In genomic region chr1:5943373-5944068, GRCh38 we compare ENCODE assay signal across 19 cellular contexts.
"Had no signal": no experiment of that assay in that cellular context is flagged by ENCODE, and none has a peak within 500 bp of the region (broad histone marks: within the 10 kb centered on the region; RNA-seq: fewer than 3 reads in every experiment).

No MANE protein-coding gene starts in this region.

- H3K27me3 Mint-ChIP-seq: activated CD8-positive, alpha-beta T cell treated with anti-CD3 and anti-CD28 coated beads for 36 hours; activated naive CD4-positive, alpha-beta T cell treated with anti-CD3 and anti-CD28 coated beads, Interleukin-2, amount 50 U/mL, for 24 hours; naive thymus-derived CD8-positive, alpha-beta T cell; stimulated activated naive CD8-positive, alpha-beta T cell treated with anti-CD3 and anti-CD28 coated beads, Interleukin-15, Interleukin-2, amounts not matched to agents 100 ng/mL and 50 ng/mL, for 24 hours had no signal

- H3K4me1 Mint-ChIP-seq: activated naive CD4-positive, alpha-beta T cell treated with anti-CD3 and anti-CD28 coated beads, Interleukin-2, amount 50 U/mL, for 24 hours; naive thymus-derived CD8-positive, alpha-beta T cell had no signal

- ATAC-seq: activated CD8-positive, alpha-beta T cell treated with anti-CD3 and anti-CD28 coated beads for 36 hours; foreskin keratinocyte; mucosa of descending colon; naive thymus-derived CD8-positive, alpha-beta T cell had no signal

- DNase-seq: activated CD4-positive, alpha-beta T cell treated with anti-CD3 and anti-CD28 coated beads for 1 hour; activated CD8-positive, alpha-beta T cell treated with anti-CD3 and anti-CD28 coated beads for 36 hours; activated effector memory CD4-positive, alpha-beta T cell treated with Interleukin-2 at 50 U/mL for 16 hours; activated T-cell treated with anti-CD3 and anti-CD28 coated beads for 4 hours; amniotic stem cell; brain microvascular endothelial cell; esophagus squamous epithelium; foreskin keratinocyte; left cardiac atrium; mucosa of descending colon; naive thymus-derived CD8-positive, alpha-beta T cell; nucleus accumbens; sigmoid colon; stimulated activated CD4-positive, alpha-beta T cell treated with anti-CD3 and anti-CD28 coated beads, Interleukin-12 subunit alpha, Interleukin-12 subunit beta, amount 100 ng/mL, for 4 hours; stimulated activated CD4-positive, alpha-beta T cell treated with anti-CD3 and anti-CD28 coated beads, Interleukin-2, amount 100 ng/mL, for 48 hours had no signal

- H3K36me3 ChIP-seq: brain microvascular endothelial cell, prostate gland had no signal

- H3K27me3 ChIP-seq: brain microvascular endothelial cell, esophagus squamous epithelium, foreskin keratinocyte, sigmoid colon had no signal

- H3K4me1 ChIP-seq: prostate gland, sigmoid colon had no signal

- H3K27ac ChIP-seq: brain microvascular endothelial cell, esophagus squamous epithelium, foreskin keratinocyte, prostate gland, sigmoid colon had no signal

- H3K4me3 ChIP-seq: esophagus squamous epithelium, mucosa of descending colon, prostate gland, sigmoid colon had no signal

- H3K27ac Mint-ChIP-seq: activated CD8-positive, alpha-beta T cell treated with anti-CD3 and anti-CD28 coated beads for 36 hours; activated naive CD4-positive, alpha-beta T cell treated with anti-CD3 and anti-CD28 coated beads, Interleukin-2, amount 50 U/mL, for 24 hours; stimulated activated naive CD8-positive, alpha-beta T cell treated with anti-CD3 and anti-CD28 coated beads, Interleukin-15, Interleukin-2, amounts not matched to agents 100 ng/mL and 50 ng/mL, for 24 hours; T-helper 2 cell treated with Interferon-gamma antibody and Interleukin-4, amounts not matched to agents 5 μg/mL and 100 μg/mL, for 36 hours had no signal

- H3K4me3 Mint-ChIP-seq: activated CD8-positive, alpha-beta T cell treated with anti-CD3 and anti-CD28 coated beads for 36 hours; activated naive CD4-positive, alpha-beta T cell treated with anti-CD3 and anti-CD28 coated beads, Interleukin-2, amount 50 U/mL, for 24 hours; naive thymus-derived CD8-positive, alpha-beta T cell; stimulated activated naive CD8-positive, alpha-beta T cell treated with anti-CD3 and anti-CD28 coated beads, Interleukin-15, Interleukin-2, amounts not matched to agents 100 ng/mL and 50 ng/mL, for 24 hours; T-helper 2 cell treated with Interferon-gamma antibody and Interleukin-4, amounts not matched to agents 5 μg/mL and 100 μg/mL, for 36 hours had no signal

- H3K9me3 ChIP-seq: esophagus squamous epithelium, mucosa of descending colon, prostate gland, sigmoid colon had no signal

- H3K9me3 Mint-ChIP-seq: activated CD8-positive, alpha-beta T cell treated with anti-CD3 and anti-CD28 coated beads for 36 hours; activated naive CD4-positive, alpha-beta T cell treated with anti-CD3 and anti-CD28 coated beads, Interleukin-2, amount 50 U/mL, for 24 hours; naive thymus-derived CD8-positive, alpha-beta T cell; stimulated activated naive CD8-positive, alpha-beta T cell treated with anti-CD3 and anti-CD28 coated beads, Interleukin-15, Interleukin-2, amounts not matched to agents 100 ng/mL and 50 ng/mL, for 24 hours; T-helper 2 cell treated with Interferon-gamma antibody and Interleukin-4, amounts not matched to agents 5 μg/mL and 100 μg/mL, for 36 hours had no signal
